In genomic region chr3:196867507-196868296, GRCh38 we compare ENCODE assay signal across 1 cellular context.
TF ChIP-seq lines count a peak whose summit lies in the region.

Gene SENP5, plus strand, starts transcription at chr3:196867920. Its CDS starts 17,262 bp downstream, at chr3:196885182.

TF ChIP-seq in HepG2, 621 proteins besides CTCF, POLR2A, EP300 and RAD21 (continued from another document and continues in another):
- no peak for TF ChIP-seq BCL6 (CRISPR knock-in tag; IDR thresholded peaks at IDR 0.05)
- 0 out of 2 replicates have a peak, but pooled peaks have one; percentile 21 for TF ChIP-seq ZNF263 (CRISPR knock-in tag; IDR thresholded peaks at IDR 0.05)
- peak; percentile 79 for TF ChIP-seq ARNT2 (CRISPR knock-in tag; IDR thresholded peaks at IDR 0.05; ENCODE audit: low read depth)
- peak; percentile 53; the same call in 1 of the 2 replicates for TF ChIP-seq ZNF766 (CRISPR knock-in tag; IDR thresholded peaks at IDR 0.05; ENCODE audit: borderline replicate concordance)
- 0 out of 2 replicates have a peak, but pooled peaks have one; percentile 44 for TF ChIP-seq SNAPC2 (CRISPR knock-in tag; IDR thresholded peaks at IDR 0.05)
- 0 out of 2 replicates have a peak, but pooled peaks have one; percentile 22 for TF ChIP-seq ZNF501 (CRISPR knock-in tag; IDR thresholded peaks at IDR 0.05)
- no peak for TF ChIP-seq PAF1 (CRISPR knock-in tag; IDR thresholded peaks at IDR 0.05)
- peak; percentile 58; the same call in 1 of the 2 replicates for TF ChIP-seq ARNTL (CRISPR knock-in tag; IDR thresholded peaks at IDR 0.05)
- peak; percentile 77; the same call in 1 of the 2 replicates for TF ChIP-seq MXD1 (CRISPR knock-in tag; IDR thresholded peaks at IDR 0.05)
- TF ChIP-seq SALL2 (CRISPR knock-in tag; IDR thresholded peaks at IDR 0.05): peak; percentile 23; the same call in 1 of the 2 replicates
- peak; percentile 95; the same call in 1 of the 2 replicates for TF ChIP-seq UBTF (CRISPR knock-in tag; IDR thresholded peaks at IDR 0.05)
- TF ChIP-seq SP5 (CRISPR knock-in tag; IDR thresholded peaks at IDR 0.05; ENCODE audit: borderline replicate concordance, low read depth): peak; percentile 54
- no peak for TF ChIP-seq ZNF709 (CRISPR knock-in tag; IDR thresholded peaks at IDR 0.05)
- peak; percentile 54; the same call in 1 of the 2 replicates for TF ChIP-seq GMEB1 (CRISPR knock-in tag; IDR thresholded peaks at IDR 0.05; ENCODE audit: borderline replicate concordance)
- peak; percentile 81 for TF ChIP-seq ZMYM4 (CRISPR knock-in tag; IDR thresholded peaks at IDR 0.05)
- TF ChIP-seq NCOA5 (CRISPR knock-in tag; IDR thresholded peaks at IDR 0.05): no peak
- peak; percentile 79 for TF ChIP-seq KDM5A (IDR thresholded peaks at IDR 0.05; ENCODE audit: borderline replicate concordance, low read length)
- TF ChIP-seq ZNF275 (CRISPR knock-in tag; IDR thresholded peaks at IDR 0.05; ENCODE audit: borderline replicate concordance): 0 out of 2 replicates have a peak, but pooled peaks have one; percentile 36
- TF ChIP-seq TGIF2 (CRISPR knock-in tag; IDR thresholded peaks at IDR 0.05): peak; percentile 58; the same call in 1 of the 2 replicates
- no peak for TF ChIP-seq GRHL1 (CRISPR knock-in tag; conservative IDR thresholded peaks at IDR 0.05)
- TF ChIP-seq NFYB (CRISPR knock-in tag; IDR thresholded peaks at IDR 0.05): peak; percentile 20; the same call in 1 of the 2 replicates
- 0 out of 2 replicates have a peak, but pooled peaks have one; percentile 13 for TF ChIP-seq MAZ (IDR thresholded peaks at IDR 0.05; ENCODE audit: borderline replicate concordance, low read depth, low read length)
- TF ChIP-seq MAZ (CRISPR knock-in tag; IDR thresholded peaks at IDR 0.05; ENCODE audit: low read depth): peak; percentile 76; the same call in 1 of the 2 replicates
- peak in 1 of 2 experiments; percentile 47; a peak in 1 of 4 replicates for TF ChIP-seq REST (IDR thresholded peaks at IDR 0.05; ENCODE audit: borderline replicate concordance in 1 of 2, low read depth in 1 of 2, low read length in 2 of 2)
- TF ChIP-seq ZNF713 (CRISPR knock-in tag; IDR thresholded peaks at IDR 0.05): no peak
- TF ChIP-seq ZNF598 (CRISPR knock-in tag; IDR thresholded peaks at IDR 0.05; ENCODE audit: borderline replicate concordance): peak; percentile 87
- TF ChIP-seq ZNF414 (CRISPR knock-in tag; IDR thresholded peaks at IDR 0.05): peak; percentile 27; the same call in 1 of the 2 replicates
- 0 out of 2 replicates have a peak, but pooled peaks have one; percentile 25 for TF ChIP-seq SNAI1 (CRISPR knock-in tag; IDR thresholded peaks at IDR 0.05; ENCODE audit: borderline replicate concordance)
- TF ChIP-seq ZNF160 (CRISPR knock-in tag; IDR thresholded peaks at IDR 0.05): peak; percentile 43; the same call in 1 of the 2 replicates
- peak; percentile 72 for TF ChIP-seq KDM2A (CRISPR knock-in tag; IDR thresholded peaks at IDR 0.05; ENCODE audit: borderline replicate concordance, low read depth)
- TF ChIP-seq ZGPAT (CRISPR knock-in tag; IDR thresholded peaks at IDR 0.05): peak; percentile 73; the same call in 1 of the 2 replicates
- no peak for TF ChIP-seq ZNF782 (CRISPR knock-in tag; IDR thresholded peaks at IDR 0.05; ENCODE audit: borderline replicate concordance)
- no peak for TF ChIP-seq CHD2 (IDR thresholded peaks at IDR 0.05; ENCODE audit: low read depth, low read length)
- peak; percentile 94 for TF ChIP-seq PHF8 (CRISPR knock-in tag; IDR thresholded peaks at IDR 0.05)
- TF ChIP-seq ARID5B (CRISPR knock-in tag; IDR thresholded peaks at IDR 0.05): no peak
- TF ChIP-seq ZNF207 (IDR thresholded peaks at IDR 0.05; ENCODE audit: borderline replicate concordance): no peak
- TF ChIP-seq NFE2L1 (CRISPR knock-in tag; IDR thresholded peaks at IDR 0.05; ENCODE audit: borderline replicate concordance): no peak
- peak; percentile 69; the same call in 1 of the 3 replicates for TF ChIP-seq MXI1 (IDR thresholded peaks at IDR 0.05; ENCODE audit: borderline replicate concordance, low read depth, low read length)
- peak; percentile 55 for TF ChIP-seq ZNF547 (CRISPR knock-in tag; IDR thresholded peaks at IDR 0.05)
- TF ChIP-seq MTA3 (CRISPR knock-in tag; IDR thresholded peaks at IDR 0.05): no peak
- peak; percentile 43 for TF ChIP-seq MXD4 (CRISPR knock-in tag; IDR thresholded peaks at IDR 0.05)
- no peak for TF ChIP-seq NR2F2 (IDR thresholded peaks at IDR 0.05; ENCODE audit: borderline replicate concordance, low read depth)
- 0 out of 2 replicates have a peak, but pooled peaks have one; percentile 33 for TF ChIP-seq HOXA5 (CRISPR knock-in tag; IDR thresholded peaks at IDR 0.05)
- TF ChIP-seq ZNF44 (CRISPR knock-in tag; IDR thresholded peaks at IDR 0.05): 0 out of 2 replicates have a peak, but pooled peaks have one; percentile 35
- no peak for TF ChIP-seq SMAD3 (CRISPR knock-in tag; IDR thresholded peaks at IDR 0.05)
- TF ChIP-seq ZNF629 (CRISPR knock-in tag; conservative IDR thresholded peaks at IDR 0.05): 0 out of 2 replicates have a peak, but pooled peaks have one; percentile 5
- TF ChIP-seq ZNF253 (CRISPR knock-in tag; IDR thresholded peaks at IDR 0.05; ENCODE audit: borderline replicate concordance): peak; percentile 82; the same call in 1 of the 2 replicates
- peak; percentile 98 for TF ChIP-seq ZFX (CRISPR knock-in tag; IDR thresholded peaks at IDR 0.05; ENCODE audit: low read depth)
- no peak for TF ChIP-seq ZNF335 (CRISPR knock-in tag; IDR thresholded peaks at IDR 0.05)
